8 cellular contexts compared by ENCODE assay signal in the genomic region with DNA sequence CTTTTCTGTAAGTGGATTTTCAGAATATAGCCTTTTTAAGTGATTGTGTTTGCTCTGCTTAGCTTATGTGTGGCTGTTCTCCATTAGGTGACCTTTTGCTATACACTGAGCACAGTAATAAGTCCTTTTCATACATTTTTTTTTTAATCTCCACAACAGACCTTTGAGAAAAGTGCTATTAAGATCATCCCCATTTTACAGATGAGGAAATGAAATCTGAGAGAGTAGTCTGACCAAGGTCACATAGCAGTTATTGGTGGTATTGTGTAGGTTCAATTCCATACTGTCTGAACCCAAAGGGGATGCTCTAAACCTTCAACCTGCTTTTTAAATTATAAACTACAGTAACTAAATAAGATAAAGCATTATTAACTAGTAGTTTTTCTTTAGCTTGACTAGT. TPM values are rescaled to one million over a fixed set of nuclear protein-coding genes. Genes with fewer than 3 reads are reported as not detected.
DNase-seq lines count a peak whose midpoint lies in the region; ATAC-seq and TF ChIP-seq lines count a peak whose summit lies in the region.

No MANE protein-coding gene starts in this region.

- no peak for ATAC-seq in activated naive CD8-positive, alpha-beta T cell treated with anti-CD3 and anti-CD28 coated beads, Interleukin-2, amount 50 U/mL, for 24 hours
- ATAC-seq in HG03045 (IDR thresholded peaks at IDR 0.05; ENCODE audit: unreplicated experiment) = no peak

- in situ Hi-C loops in transverse colon (cut with MboI; ENCODE audit: low pct_ligation_motif_present in 1 of 4, low pct_unique_long_range_greater_than_20kb in 1 of 4, low sequenced_read_pairs in 3 of 4) = no loop called here

- no peaks in the 10 kb centered on the region for H3K27me3 ChIP-seq in liver (ENCODE audit: control insufficient read depth in 4 of 4, insufficient read depth in 4 of 4, low read length in 3 of 4)
- no peaks in the 10 kb centered on the region for H3K27me3 ChIP-seq in transverse colon

- H3K36me3 ChIP-seq in liver (ENCODE audit: control insufficient read depth in 4 of 4, insufficient read depth in 3 of 4, low read depth in 1 of 4, low read length in 3 of 4) = no peaks in the 10 kb centered on the region
- peaks cover 0 to 3% (median 0%) of the 10 kb centered on the region in 4 donors for H3K36me3 ChIP-seq in transverse colon

- H3K4me1 Mint-ChIP-seq in activated naive CD4-positive, alpha-beta T cell treated with anti-CD3 and anti-CD28 coated beads, Interleukin-2, amount 10 ng/mL, durations not matched to agents 7 days and 5 days = peaks cover 59% of the 10 kb centered on the region
- peaks cover 57% of the 10 kb centered on the region for H3K4me1 Mint-ChIP-seq in activated naive CD8-positive, alpha-beta T cell treated with anti-CD3 and anti-CD28 coated beads, Interleukin-2, amount 50 U/mL, for 24 hours

- no peak for TF ChIP-seq RAD21 in liver (IDR thresholded peaks at IDR 0.05)

- TF ChIP-seq CTCF in liver (IDR thresholded peaks at IDR 0.05; ENCODE audit: low read depth, low read length, missing input control) = no peak
- TF ChIP-seq CTCF in transverse colon (IDR thresholded peaks at IDR 0.05) = no peak

- peaks cover 33% of the 10 kb centered on the region for H3K36me3 Mint-ChIP-seq in activated naive CD4-positive, alpha-beta T cell treated with anti-CD3 and anti-CD28 coated beads, Interleukin-2, amount 10 ng/mL, durations not matched to agents 7 days and 5 days
- peaks cover 42% of the 10 kb centered on the region for H3K36me3 Mint-ChIP-seq in activated naive CD8-positive, alpha-beta T cell treated with anti-CD3 and anti-CD28 coated beads, Interleukin-2, amount 50 U/mL, for 24 hours (ENCODE audit: low read depth)

- H3K27me3 Mint-ChIP-seq in activated naive CD4-positive, alpha-beta T cell treated with anti-CD3 and anti-CD28 coated beads, Interleukin-2, amount 10 ng/mL, durations not matched to agents 7 days and 5 days = no peaks in the 10 kb centered on the region
- H3K27me3 Mint-ChIP-seq in activated naive CD8-positive, alpha-beta T cell treated with anti-CD3 and anti-CD28 coated beads, Interleukin-2, amount 50 U/mL, for 24 hours = no peaks in the 10 kb centered on the region

- peak overlapping the region; percentile 100 for H3K27ac Mint-ChIP-seq in activated naive CD4-positive, alpha-beta T cell treated with anti-CD3 and anti-CD28 coated beads, Interleukin-2, amount 10 ng/mL, durations not matched to agents 7 days and 5 days
- H3K27ac Mint-ChIP-seq in activated naive CD8-positive, alpha-beta T cell treated with anti-CD3 and anti-CD28 coated beads, Interleukin-2, amount 50 U/mL, for 24 hours = peak overlapping the region; percentile 98

- CTCF ChIA-PET in activated naive CD4-positive, alpha-beta T cell treated with anti-CD3 and anti-CD28 coated beads, Interleukin-2, amount 10 ng/mL, durations not matched to agents 7 days and 5 days (lab: Charles Lee) = interaction anchor here (0.9 to 2.9 kb wide), 3 partner anchors 29 to 229 kb away, joined by 3 to 22 read pairs (median 4); no protein-coding TSS in a partner anchor

- no peak overlapping the region for H3K27ac ChIP-seq in liver (ENCODE audit: low read depth in 1 of 2, low read length in 2 of 2)
- peak overlapping the region in 3 of 4 donors; percentile 98 to 99 (median 99) for H3K27ac ChIP-seq in transverse colon

- H3K4me1 ChIP-seq in liver (ENCODE audit: control insufficient read depth in 4 of 4, insufficient read depth in 4 of 4, low read length in 3 of 4) = peaks cover 4 to 25% (median 16%) of the 10 kb centered on the region in 4 donors
- peaks cover 19 to 54% (median 36%) of the 10 kb centered on the region in 4 donors for H3K4me1 ChIP-seq in transverse colon

- TF ChIP-seq EP300 in transverse colon (IDR thresholded peaks at IDR 0.05; ENCODE audit: low read depth) = no peak

- no peak for TF ChIP-seq POLR2A in transverse colon (IDR thresholded peaks at IDR 0.05)

- peak overlapping the region in 2 of 3 donors; percentile 78 to 86 for H3K4me3 ChIP-seq in liver (ENCODE audit: low read depth in 1 of 3, low read length in 3 of 3)
- peak overlapping the region in 1 of 4 donors; percentile 85 for H3K4me3 ChIP-seq in transverse colon

- intact Hi-C loops in transverse colon (cut with DNase I; ENCODE audit: low total_unique reads) = no loop called here

- no peaks in the 10 kb centered on the region for H3K9me3 ChIP-seq in liver (ENCODE audit: control insufficient read depth in 4 of 4, low read length in 3 of 4)
- H3K9me3 ChIP-seq in transverse colon = no peaks in the 10 kb centered on the region

- H3K9me3 Mint-ChIP-seq in activated naive CD4-positive, alpha-beta T cell treated with anti-CD3 and anti-CD28 coated beads, Interleukin-2, amount 10 ng/mL, durations not matched to agents 7 days and 5 days = no peaks in the 10 kb centered on the region
- no peaks in the 10 kb centered on the region for H3K9me3 Mint-ChIP-seq in activated naive CD8-positive, alpha-beta T cell treated with anti-CD3 and anti-CD28 coated beads, Interleukin-2, amount 50 U/mL, for 24 hours

- H3K4me3 Mint-ChIP-seq in activated naive CD4-positive, alpha-beta T cell treated with anti-CD3 and anti-CD28 coated beads, Interleukin-2, amount 10 ng/mL, durations not matched to agents 7 days and 5 days = peak overlapping the region; percentile 95
- peak overlapping the region; percentile 96 for H3K4me3 Mint-ChIP-seq in activated naive CD8-positive, alpha-beta T cell treated with anti-CD3 and anti-CD28 coated beads, Interleukin-2, amount 50 U/mL, for 24 hours

- H3K9ac ChIP-seq in liver (ENCODE audit: low read depth in 1 of 2, low read length in 2 of 2) = peak overlapping the region in 1 of 2 donors; percentile 17

- DNase-seq in activated naive CD4-positive, alpha-beta T cell treated with anti-CD3 and anti-CD28 coated beads, Interleukin-2, amount 10 ng/mL, durations not matched to agents 7 days and 5 days = no peak
- DNase-seq in activated naive CD4-positive, alpha-beta T cell treated with Interleukin-2 at 50 U/mL for 16 hours = no peak
- no peak for DNase-seq in activated naive CD8-positive, alpha-beta T cell treated with anti-CD3 and anti-CD28 coated beads, Interleukin-2, amount 50 U/mL, for 24 hours
- DNase-seq in transverse colon = no peak
- DNase-seq in GOT3 (lab: John Stamatoyannopoulos, UW) = no peak
- DNase-seq in stimulated activated CD4-positive, alpha-beta T cell treated with anti-CD3 and anti-CD28 coated beads, Interleukin-1b, Interleukin-23, amount 100 ng/mL, for 48 hours = no peak

TF ChIP-seq in liver, 16 proteins besides CTCF, POLR2A, EP300 and RAD21 (continues in another document):
- TF ChIP-seq JUND (IDR thresholded peaks at IDR 0.05) = no peak
- TF ChIP-seq FOXA2 (IDR thresholded peaks at IDR 0.05) = no peak
- no peak for TF ChIP-seq HNF4G (IDR thresholded peaks at IDR 0.05)
- TF ChIP-seq, protein P1, sequence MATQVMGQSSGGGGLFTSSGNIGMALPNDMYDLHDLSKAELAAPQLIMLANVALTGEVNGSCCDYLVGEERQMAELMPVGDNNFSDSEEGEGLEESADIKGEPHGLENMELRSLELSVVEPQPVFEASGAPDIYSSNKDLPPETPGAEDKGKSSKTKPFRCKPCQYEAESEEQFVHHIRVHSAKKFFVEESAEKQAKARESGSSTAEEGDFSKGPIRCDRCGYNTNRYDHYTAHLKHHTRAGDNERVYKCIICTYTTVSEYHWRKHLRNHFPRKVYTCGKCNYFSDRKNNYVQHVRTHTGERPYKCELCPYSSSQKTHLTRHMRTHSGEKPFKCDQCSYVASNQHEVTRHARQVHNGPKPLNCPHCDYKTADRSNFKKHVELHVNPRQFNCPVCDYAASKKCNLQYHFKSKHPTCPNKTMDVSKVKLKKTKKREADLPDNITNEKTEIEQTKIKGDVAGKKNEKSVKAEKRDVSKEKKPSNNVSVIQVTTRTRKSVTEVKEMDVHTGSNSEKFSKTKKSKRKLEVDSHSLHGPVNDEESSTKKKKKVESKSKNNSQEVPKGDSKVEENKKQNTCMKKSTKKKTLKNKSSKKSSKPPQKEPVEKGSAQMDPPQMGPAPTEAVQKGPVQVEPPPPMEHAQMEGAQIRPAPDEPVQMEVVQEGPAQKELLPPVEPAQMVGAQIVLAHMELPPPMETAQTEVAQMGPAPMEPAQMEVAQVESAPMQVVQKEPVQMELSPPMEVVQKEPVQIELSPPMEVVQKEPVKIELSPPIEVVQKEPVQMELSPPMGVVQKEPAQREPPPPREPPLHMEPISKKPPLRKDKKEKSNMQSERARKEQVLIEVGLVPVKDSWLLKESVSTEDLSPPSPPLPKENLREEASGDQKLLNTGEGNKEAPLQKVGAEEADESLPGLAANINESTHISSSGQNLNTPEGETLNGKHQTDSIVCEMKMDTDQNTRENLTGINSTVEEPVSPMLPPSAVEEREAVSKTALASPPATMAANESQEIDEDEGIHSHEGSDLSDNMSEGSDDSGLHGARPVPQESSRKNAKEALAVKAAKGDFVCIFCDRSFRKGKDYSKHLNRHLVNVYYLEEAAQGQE (IDR thresholded peaks at IDR 0.05) = no peak
- TF ChIP-seq GABPA (IDR thresholded peaks at IDR 0.05 in 1 of 2, conservative IDR thresholded peaks at IDR 0.05 in 1 of 2) = no peak
- no peak for TF ChIP-seq SP1 (IDR thresholded peaks at IDR 0.05)
- TF ChIP-seq NR2F2 (IDR thresholded peaks at IDR 0.05) = no peak
- TF ChIP-seq, protein P2, sequence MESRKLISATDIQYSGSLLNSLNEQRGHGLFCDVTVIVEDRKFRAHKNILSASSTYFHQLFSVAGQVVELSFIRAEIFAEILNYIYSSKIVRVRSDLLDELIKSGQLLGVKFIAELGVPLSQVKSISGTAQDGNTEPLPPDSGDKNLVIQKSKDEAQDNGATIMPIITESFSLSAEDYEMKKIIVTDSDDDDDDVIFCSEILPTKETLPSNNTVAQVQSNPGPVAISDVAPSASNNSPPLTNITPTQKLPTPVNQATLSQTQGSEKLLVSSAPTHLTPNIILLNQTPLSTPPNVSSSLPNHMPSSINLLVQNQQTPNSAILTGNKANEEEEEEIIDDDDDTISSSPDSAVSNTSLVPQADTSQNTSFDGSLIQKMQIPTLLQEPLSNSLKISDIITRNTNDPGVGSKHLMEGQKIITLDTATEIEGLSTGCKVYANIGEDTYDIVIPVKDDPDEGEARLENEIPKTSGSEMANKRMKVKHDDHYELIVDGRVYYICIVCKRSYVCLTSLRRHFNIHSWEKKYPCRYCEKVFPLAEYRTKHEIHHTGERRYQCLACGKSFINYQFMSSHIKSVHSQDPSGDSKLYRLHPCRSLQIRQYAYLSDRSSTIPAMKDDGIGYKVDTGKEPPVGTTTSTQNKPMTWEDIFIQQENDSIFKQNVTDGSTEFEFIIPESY (IDR thresholded peaks at IDR 0.05) = no peak
- no peak for TF ChIP-seq EGR1 (IDR thresholded peaks at IDR 0.05; ENCODE audit: low read depth in 2 of 2)
- TF ChIP-seq, protein P3, sequence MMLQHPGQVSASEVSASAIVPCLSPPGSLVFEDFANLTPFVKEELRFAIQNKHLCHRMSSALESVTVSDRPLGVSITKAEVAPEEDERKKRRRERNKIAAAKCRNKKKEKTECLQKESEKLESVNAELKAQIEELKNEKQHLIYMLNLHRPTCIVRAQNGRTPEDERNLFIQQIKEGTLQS (IDR thresholded peaks at IDR 0.05) = no peak
- TF ChIP-seq RXRA (IDR thresholded peaks at IDR 0.05) = no peak
- TF ChIP-seq FOXA1 (IDR thresholded peaks at IDR 0.05) = no peak

RNA-seq across cellular contexts. Expression of a gene that starts 1.7 kb away (rescaled TPM):
- 10 to 100 TPM; 33.6 to 35.1 TPM for total RNA-seq in liver
- 10 to 100 TPM; 13.6 to 41.9 TPM for polyA plus RNA-seq in liver
- total RNA-seq in transverse colon = 100 to 1,000 TPM in 2 of 4 donors, 10 to 100 TPM in 2; 61.7 to 125 (median 94.9) TPM

Comparison
In these comparisons a context has a peak if more than half of its experiments do, and no peak if none do; other contexts are left out.
1. H3K27ac ChIP-seq: peak in transverse colon (3 of 4); none in liver (0 of 2).